8 cellular contexts compared by ENCODE assay signal in the genomic region with DNA sequence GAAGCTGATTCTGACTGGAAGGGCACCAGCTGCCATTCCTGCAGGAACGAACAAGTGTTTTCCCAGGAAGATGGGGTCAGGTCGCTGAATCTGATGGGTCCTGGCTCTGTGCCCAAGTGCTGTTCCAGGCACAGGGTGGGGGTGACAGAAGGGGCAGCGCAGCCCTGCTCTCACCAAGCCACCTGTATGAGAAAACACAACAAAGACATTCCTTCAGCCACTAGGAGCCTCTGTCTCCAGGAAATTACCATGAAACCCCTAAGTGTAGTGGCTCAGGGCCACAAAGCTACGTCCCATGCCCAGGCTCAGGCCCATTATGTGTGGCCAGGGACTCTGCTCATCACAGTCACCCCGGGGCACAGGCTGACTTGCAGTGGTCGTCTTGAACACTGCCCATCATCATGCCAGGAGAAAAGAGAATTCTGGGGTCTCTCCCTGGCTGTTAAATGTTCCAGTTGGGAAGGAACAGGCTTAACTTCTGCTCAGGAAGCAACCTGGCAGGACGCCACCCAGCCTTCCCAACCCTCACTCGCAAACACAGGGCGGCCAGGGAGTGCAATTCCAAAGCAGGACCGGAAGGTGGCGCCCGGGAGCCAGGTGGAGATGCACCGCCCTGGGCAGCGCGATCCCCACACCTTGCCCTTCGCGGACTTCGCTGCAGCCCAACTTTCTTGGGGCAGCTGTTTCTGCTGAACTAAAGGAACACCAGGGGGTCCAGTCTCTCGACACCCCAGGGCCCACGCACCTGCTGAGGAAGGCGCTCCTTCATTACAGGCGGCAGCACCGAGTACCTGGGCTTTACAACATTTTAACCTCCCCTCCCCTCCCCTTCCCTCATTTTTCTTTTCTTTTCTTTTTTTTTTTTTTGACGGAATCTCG. TPM values are rescaled to one million over a fixed set of nuclear protein-coding genes. Genes with fewer than 3 reads are reported as not detected.
DNase-seq lines count a peak whose midpoint lies in the region; ATAC-seq and TF ChIP-seq lines count a peak whose summit lies in the region.

No MANE protein-coding gene starts in this region.

- no peak overlapping the region for H3K27ac Mint-ChIP-seq in activated T-cell treated with anti-CD3 and anti-CD28 coated beads, Interleukin-2, amount 50 U/mL, for 24 hours
- no peak overlapping the region for H3K27ac Mint-ChIP-seq in natural killer cell treated with Interleukin-12 subunit alpha and Interleukin-12 subunit beta and Interleukin-15 and Interleukin-18, amount 100 ng/mL, for 72 hours
- peak overlapping the region; percentile 9 for H3K27ac Mint-ChIP-seq in stimulated activated effector memory CD8-positive, alpha-beta T cell treated with anti-CD3 and anti-CD28 coated beads, Interleukin-12 subunit alpha, Interleukin-12 subunit beta, amount 100 ng/mL, for 72 hours

- peak; percentile 82 for ATAC-seq in GM19035 (IDR thresholded peaks at IDR 0.05; ENCODE audit: unreplicated experiment)
- peak; percentile 89 to 92 for ATAC-seq in natural killer cell treated with Interleukin-12 subunit alpha and Interleukin-12 subunit beta and Interleukin-15 and Interleukin-18, amount 100 ng/mL, for 72 hours
- ATAC-seq in stimulated activated effector memory CD8-positive, alpha-beta T cell treated with anti-CD3 and anti-CD28 coated beads, Interleukin-12 subunit alpha, Interleukin-12 subunit beta, amount 100 ng/mL, for 72 hours: peak; percentile 83

- H3K9me3 ChIP-seq in HUES6 (ENCODE audit: control insufficient read depth, insufficient read depth, low read depth, low read length) (no peaks in the 10 kb centered on the region), fibroblast of lung (ENCODE audit: control insufficient read depth, insufficient read depth, low read depth, low read length) (no peaks in the 10 kb centered on the region)

- no peak for DNase-seq in AG09319 (ENCODE audit: extremely low read depth, low read depth)
- peak; percentile 80 for DNase-seq in OCI-M1 (lab: John Stamatoyannopoulos, UW)
- DNase-seq in activated T-cell treated with anti-CD3 and anti-CD28 coated beads, Interleukin-2, amount 50 U/mL, for 24 hours: peak; percentile 86
- DNase-seq in fibroblast of lung (ENCODE audit: low read depth in 2 of 2): peak; percentile 59 to 81
- peak; percentile 82 for DNase-seq in natural killer cell treated with Interleukin-12 subunit alpha and Interleukin-12 subunit beta and Interleukin-15 and Interleukin-18, amount 100 ng/mL, for 72 hours (ENCODE audit: low spot score)
- DNase-seq in stimulated activated effector memory CD8-positive, alpha-beta T cell treated with anti-CD3 and anti-CD28 coated beads, Interleukin-12 subunit alpha, Interleukin-12 subunit beta, amount 100 ng/mL, for 72 hours (ENCODE audit: low spot score in 2 of 2): peak; percentile 83 to 89

- H3K4me3 Mint-ChIP-seq in activated T-cell treated with anti-CD3 and anti-CD28 coated beads, Interleukin-2, amount 50 U/mL, for 24 hours: no peak overlapping the region
- peak overlapping the region; percentile 20 for H3K4me3 Mint-ChIP-seq in natural killer cell treated with Interleukin-12 subunit alpha and Interleukin-12 subunit beta and Interleukin-15 and Interleukin-18, amount 100 ng/mL, for 72 hours
- H3K4me3 Mint-ChIP-seq in stimulated activated effector memory CD8-positive, alpha-beta T cell treated with anti-CD3 and anti-CD28 coated beads, Interleukin-12 subunit alpha, Interleukin-12 subunit beta, amount 100 ng/mL, for 72 hours: peak overlapping the region; percentile 25

- H3K4me3 ChIP-seq in HUES6 (ENCODE audit: low read depth, low read length): peak overlapping the region; percentile 42
- no peak overlapping the region for H3K4me3 ChIP-seq in fibroblast of lung (replicated peaks in 1 of 4; ENCODE audit: control extremely low read depth in 1 of 4, insufficient read depth in 1 of 4, low read depth in 3 of 4, low read length in 4 of 4)

- TF ChIP-seq CTCF in AG09319 (IDR thresholded peaks at IDR 0.05; ENCODE audit: low read depth, low read length): peak; percentile 98
- peak; percentile 93 for TF ChIP-seq CTCF in fibroblast of lung (conservative IDR thresholded peaks at IDR 0.05 in 1 of 2, IDR thresholded peaks at IDR 0.05 in 1 of 2; ENCODE audit: low read depth in 1 of 2, low read length in 2 of 2)

- H3K27me3 Mint-ChIP-seq in activated T-cell treated with anti-CD3 and anti-CD28 coated beads, Interleukin-2, amount 50 U/mL, for 24 hours: peaks cover 2% of the 10 kb centered on the region
- H3K27me3 Mint-ChIP-seq in natural killer cell treated with Interleukin-12 subunit alpha and Interleukin-12 subunit beta and Interleukin-15 and Interleukin-18, amount 100 ng/mL, for 72 hours: no peaks in the 10 kb centered on the region

- H3K9ac ChIP-seq in HUES6 (ENCODE audit: low read length) (no peak overlapping the region), fibroblast of lung (ENCODE audit: insufficient read depth, low read length) (no peak overlapping the region)

- no peaks in the 10 kb centered on the region for H3K9me3 Mint-ChIP-seq in activated T-cell treated with anti-CD3 and anti-CD28 coated beads, Interleukin-2, amount 50 U/mL, for 24 hours
- no peaks in the 10 kb centered on the region for H3K9me3 Mint-ChIP-seq in natural killer cell treated with Interleukin-12 subunit alpha and Interleukin-12 subunit beta and Interleukin-15 and Interleukin-18, amount 100 ng/mL, for 72 hours
- H3K9me3 Mint-ChIP-seq in stimulated activated effector memory CD8-positive, alpha-beta T cell treated with anti-CD3 and anti-CD28 coated beads, Interleukin-12 subunit alpha, Interleukin-12 subunit beta, amount 100 ng/mL, for 72 hours: no peaks in the 10 kb centered on the region

- H3K27ac ChIP-seq in HUES6 (ENCODE audit: low read depth, low read length): no peak overlapping the region
- no peak overlapping the region for H3K27ac ChIP-seq in fibroblast of lung (ENCODE audit: insufficient read depth, low read length)

- H3K79me2 ChIP-seq in fibroblast of lung (ENCODE audit: control insufficient read depth, insufficient read depth, low read length): no peaks in the 10 kb centered on the region

- peak overlapping the region; percentile 69 for H3K4me2 ChIP-seq in fibroblast of lung (ENCODE audit: extremely low read depth, insufficient read depth, low read length)

- H4K20me1 ChIP-seq in fibroblast of lung (ENCODE audit: control insufficient read depth, extremely low read depth, insufficient read depth, low read length): no peaks in the 10 kb centered on the region

- peaks cover 10% of the 10 kb centered on the region for H3K4me1 Mint-ChIP-seq in activated T-cell treated with anti-CD3 and anti-CD28 coated beads, Interleukin-2, amount 50 U/mL, for 24 hours (ENCODE audit: low read depth)
- peaks cover 19 to 24% of the 10 kb centered on the region in 2 donors for H3K4me1 Mint-ChIP-seq in natural killer cell treated with Interleukin-12 subunit alpha and Interleukin-12 subunit beta and Interleukin-15 and Interleukin-18, amount 100 ng/mL, for 72 hours (ENCODE audit: low read depth in 2 of 2)
- peaks cover 18% of the 10 kb centered on the region for H3K4me1 Mint-ChIP-seq in stimulated activated effector memory CD8-positive, alpha-beta T cell treated with anti-CD3 and anti-CD28 coated beads, Interleukin-12 subunit alpha, Interleukin-12 subunit beta, amount 100 ng/mL, for 72 hours

- H3K4me1 ChIP-seq in HUES6 (ENCODE audit: control insufficient read depth, insufficient read depth, low read length): peaks cover 6% of the 10 kb centered on the region
- H3K4me1 ChIP-seq in fibroblast of lung (ENCODE audit: control insufficient read depth, extremely low read depth, insufficient read depth, low read length): peaks cover 5% of the 10 kb centered on the region

- H3K36me3 ChIP-seq in HUES6 (ENCODE audit: control insufficient read depth, insufficient read depth, low read length) (no peaks in the 10 kb centered on the region), fibroblast of lung (ENCODE audit: control insufficient read depth, insufficient read depth, low read length) (no peaks in the 10 kb centered on the region)

- peaks cover 3% of the 10 kb centered on the region; the same call in 1 of the 2 replicates for H3K27me3 ChIP-seq in HUES6 (ENCODE audit: control insufficient read depth, insufficient read depth, low read length)
- H3K27me3 ChIP-seq in fibroblast of lung (ENCODE audit: control insufficient read depth, insufficient read depth, low read length): no peaks in the 10 kb centered on the region

- H3K36me3 Mint-ChIP-seq in activated T-cell treated with anti-CD3 and anti-CD28 coated beads, Interleukin-2, amount 50 U/mL, for 24 hours (ENCODE audit: low read depth): no peaks in the 10 kb centered on the region
- H3K36me3 Mint-ChIP-seq in natural killer cell treated with Interleukin-12 subunit alpha and Interleukin-12 subunit beta and Interleukin-15 and Interleukin-18, amount 100 ng/mL, for 72 hours: no peaks in the 10 kb centered on the region
- H3K36me3 Mint-ChIP-seq in stimulated activated effector memory CD8-positive, alpha-beta T cell treated with anti-CD3 and anti-CD28 coated beads, Interleukin-12 subunit alpha, Interleukin-12 subunit beta, amount 100 ng/mL, for 72 hours: peaks cover 9% of the 10 kb centered on the region

- H2AFZ ChIP-seq in fibroblast of lung (ENCODE audit: low read length): no peak overlapping the region

RNA-seq across cellular contexts. Expression of gene SFTPB, which starts 11.0 kb away (rescaled TPM):
- not detected in 2 replicates for total RNA-seq in fibroblast of lung
- not detected in 2 replicates for polyA plus RNA-seq in fibroblast of lung
- polyA plus RNA-seq in fibroblast of lung (2012): not detected in 2 replicates
- not detected in 2 replicates for polyA minus RNA-seq in fibroblast of lung (ENCODE audit: low replicate concordance)
- total RNA-seq in natural killer cell treated with Interleukin-12 subunit alpha and Interleukin-12 subunit beta and Interleukin-15 and Interleukin-18, amount 100 ng/mL, for 72 hours: not detected

RNA-seq across cellular contexts. Expression of gene GNLY, which starts 15.1 kb away (rescaled TPM):
- under 0.01 TPM in 1 of 2 replicates, not detected in the other for total RNA-seq in fibroblast of lung
- polyA plus RNA-seq in fibroblast of lung: not detected in 2 replicates
- polyA plus RNA-seq in fibroblast of lung (2012): not detected in 2 replicates
- polyA minus RNA-seq in fibroblast of lung (ENCODE audit: low replicate concordance): not detected in 2 replicates
- total RNA-seq in natural killer cell treated with Interleukin-12 subunit alpha and Interleukin-12 subunit beta and Interleukin-15 and Interleukin-18, amount 100 ng/mL, for 72 hours: 100 to 1,000 TPM; 599 to 903 TPM

Comparison
In these comparisons a context has a peak if more than half of its experiments do, and no peak if none do; other contexts are left out.
1. RNA of gene GNLY, which starts 15.1 kb away (total RNA-seq): 599 to 903 TPM in natural killer cell treated with Interleukin-12 subunit alpha and Interleukin-12 subunit beta and Interleukin-15 and Interleukin-18, amount 100 ng/mL, for 72 hours; under 0.01 TPM in fibroblast of lung; every median in the first group is over 100 times any median in the second.
2. Peak in every context shown above with its lines, with median percentiles within 50 percentile points of each other: ATAC-seq.